In genomic region chr6:21277601-21278043, GRCh38 we compare ENCODE assay signal across 14 cellular contexts.
A peak's percentile ranks its signal among the peaks of the same experiment; 100 is the strongest.
DNase-seq lines count a peak whose midpoint lies in the region; ATAC-seq and TF ChIP-seq lines count a peak whose summit lies in the region.
"Had no signal": no experiment of that assay in that cellular context is flagged by ENCODE, and none has a peak within 500 bp of the region (broad histone marks: within the 10 kb centered on the region; RNA-seq: fewer than 3 reads in every experiment).

No MANE protein-coding gene starts in this region.

- H3K27ac ChIP-seq in HUES48 (ENCODE audit: low read depth, low read length): peak overlapping the region; percentile 71
- H3K27ac ChIP-seq in neural progenitor cell: peak overlapping the region; percentile 82
- H3K27ac ChIP-seq: cardiac muscle cell, tibial artery had no signal

- peaks cover 21% of the 10 kb centered on the region for H3K4me1 ChIP-seq in HUES48 (ENCODE audit: control insufficient read depth, insufficient read depth, low read length)
- H3K4me1 ChIP-seq in neural progenitor cell: peaks cover 29% of the 10 kb centered on the region
- H3K4me1 ChIP-seq: tibial artery had no signal

- H3K9me3 Mint-ChIP-seq in neural progenitor cell: peaks cover 6% of the 10 kb centered on the region
- peaks cover 0 to 2% of the 10 kb centered on the region in 2 donors for H3K9me3 Mint-ChIP-seq in natural killer cell
- H3K9me3 Mint-ChIP-seq: activated naive CD4-positive, alpha-beta T cell treated with anti-CD3 and anti-CD28 coated beads, Interleukin-2, amount 10 ng/mL, durations not matched to agents 7 days and 5 days had no signal

- TF ChIP-seq CTCF in neural progenitor cell (IDR thresholded peaks at IDR 0.05): no peak
- no peak for TF ChIP-seq CTCF in natural killer cell (IDR thresholded peaks at IDR 0.05)

- intact Hi-C loops in natural killer cell (cut with micrococcal nuclease): no loop called here

- H3K9me3 ChIP-seq in HUES48 (ENCODE audit: control insufficient read depth, insufficient read depth, low read length): no peaks in the 10 kb centered on the region
- no peaks in the 10 kb centered on the region for H3K9me3 ChIP-seq in neural progenitor cell (ENCODE audit: low read depth)

- H3K27me3 ChIP-seq in HUES48 (ENCODE audit: control insufficient read depth, insufficient read depth, low read length) (no peaks in the 10 kb centered on the region), neural progenitor cell (no peaks in the 10 kb centered on the region)
- H3K27me3 ChIP-seq: cardiac muscle cell, tibial artery had no signal

- no peaks in the 10 kb centered on the region for H3K79me2 ChIP-seq in neural progenitor cell (ENCODE audit: low read depth)

- no peak overlapping the region for H3K9ac ChIP-seq in HUES48 (ENCODE audit: low read depth, low read length)
- no peak overlapping the region for H3K9ac ChIP-seq in neural progenitor cell

- H3K27me3 Mint-ChIP-seq in neural progenitor cell (ENCODE audit: insufficient read depth, low read depth): peaks cover 9% of the 10 kb centered on the region
- H3K27me3 Mint-ChIP-seq in natural killer cell (ENCODE audit: low read depth in 2 of 2): peaks cover 0 to 2% of the 10 kb centered on the region in 2 donors
- H3K27me3 Mint-ChIP-seq: activated naive CD4-positive, alpha-beta T cell treated with anti-CD3 and anti-CD28 coated beads, Interleukin-2, amount 10 ng/mL, durations not matched to agents 7 days and 5 days had no signal

- H3K27ac Mint-ChIP-seq in neural progenitor cell (peak overlapping the region; percentile 77), natural killer cell (no peak overlapping the region)
- H3K27ac Mint-ChIP-seq: activated naive CD4-positive, alpha-beta T cell treated with anti-CD3 and anti-CD28 coated beads, Interleukin-2, amount 10 ng/mL, durations not matched to agents 7 days and 5 days; naive B cell had no signal

- peak; percentile 2 for DNase-seq in ELR (ENCODE audit: low read depth)
- peak; percentile 58 for DNase-seq in cerebellum (ENCODE audit: low spot score)
- peak; percentile 44 for DNase-seq in neural progenitor cell (ENCODE audit: low spot score)
- DNase-seq in natural killer cell: no peak
- DNase-seq in ACHN: no peak
- no peak for DNase-seq in GM19240 (ENCODE audit: insufficient read length, low spot score)
- DNase-seq: activated naive CD4-positive, alpha-beta T cell treated with anti-CD3 and anti-CD28 coated beads, Interleukin-2, amount 10 ng/mL, durations not matched to agents 7 days and 5 days; IMR-90; naive B cell; NCI-H1417; T-helper 1 cell; tibial artery had no signal

- H3K4me3 ChIP-seq in HUES48 (ENCODE audit: low read depth, low read length) (no peak overlapping the region), neural progenitor cell (no peak overlapping the region)
- H3K4me3 ChIP-seq: cardiac muscle cell, tibial artery had no signal

- in situ Hi-C loops in ACHN (cut with HindIII; ENCODE audit: low pct_ligation_motif_present, low pct_unique_long_range_greater_than_20kb, low sequenced_read_pairs): no loop called here

- no peaks in the 10 kb centered on the region for H4K20me1 ChIP-seq in neural progenitor cell (ENCODE audit: low read depth)

- peak overlapping the region; percentile 49 for H3K4me2 ChIP-seq in neural progenitor cell

- H3K36me3 ChIP-seq in HUES48 (ENCODE audit: control insufficient read depth, insufficient read depth, low read length) (no peaks in the 10 kb centered on the region), neural progenitor cell (no peaks in the 10 kb centered on the region)
- H3K36me3 ChIP-seq: cardiac muscle cell, tibial artery had no signal

- H2AFZ ChIP-seq in neural progenitor cell (replicated peaks): peak overlapping the region; percentile 60

- H3K4me1 Mint-ChIP-seq in neural progenitor cell: peaks cover 23% of the 10 kb centered on the region
- no peaks in the 10 kb centered on the region for H3K4me1 Mint-ChIP-seq in natural killer cell
- H3K4me1 Mint-ChIP-seq: activated naive CD4-positive, alpha-beta T cell treated with anti-CD3 and anti-CD28 coated beads, Interleukin-2, amount 10 ng/mL, durations not matched to agents 7 days and 5 days; naive B cell had no signal

- no peak overlapping the region for H3K4me3 Mint-ChIP-seq in neural progenitor cell
- no peak overlapping the region for H3K4me3 Mint-ChIP-seq in natural killer cell
- H3K4me3 Mint-ChIP-seq: activated naive CD4-positive, alpha-beta T cell treated with anti-CD3 and anti-CD28 coated beads, Interleukin-2, amount 10 ng/mL, durations not matched to agents 7 days and 5 days; naive B cell had no signal

- ATAC-seq in natural killer cell: no peak

- H3F3A ChIP-seq in neural progenitor cell (ENCODE audit: low read depth): peaks cover 30% of the 10 kb centered on the region

- peaks cover 1% of the 10 kb centered on the region for H3K36me3 Mint-ChIP-seq in neural progenitor cell
- H3K36me3 Mint-ChIP-seq in natural killer cell: no peaks in the 10 kb centered on the region
- H3K36me3 Mint-ChIP-seq: activated naive CD4-positive, alpha-beta T cell treated with anti-CD3 and anti-CD28 coated beads, Interleukin-2, amount 10 ng/mL, durations not matched to agents 7 days and 5 days had no signal

Comparison
In these comparisons a context has a peak if more than half of its experiments do, and no peak if none do; other contexts are left out.
1. DNase-seq: peak in ELR (single experiment), cerebellum (single experiment) and neural progenitor cell (single experiment); none in natural killer cell (single experiment), ACHN (single experiment) and GM19240 (single experiment).